8 cellular contexts compared by ENCODE assay signal in the genomic region with DNA sequence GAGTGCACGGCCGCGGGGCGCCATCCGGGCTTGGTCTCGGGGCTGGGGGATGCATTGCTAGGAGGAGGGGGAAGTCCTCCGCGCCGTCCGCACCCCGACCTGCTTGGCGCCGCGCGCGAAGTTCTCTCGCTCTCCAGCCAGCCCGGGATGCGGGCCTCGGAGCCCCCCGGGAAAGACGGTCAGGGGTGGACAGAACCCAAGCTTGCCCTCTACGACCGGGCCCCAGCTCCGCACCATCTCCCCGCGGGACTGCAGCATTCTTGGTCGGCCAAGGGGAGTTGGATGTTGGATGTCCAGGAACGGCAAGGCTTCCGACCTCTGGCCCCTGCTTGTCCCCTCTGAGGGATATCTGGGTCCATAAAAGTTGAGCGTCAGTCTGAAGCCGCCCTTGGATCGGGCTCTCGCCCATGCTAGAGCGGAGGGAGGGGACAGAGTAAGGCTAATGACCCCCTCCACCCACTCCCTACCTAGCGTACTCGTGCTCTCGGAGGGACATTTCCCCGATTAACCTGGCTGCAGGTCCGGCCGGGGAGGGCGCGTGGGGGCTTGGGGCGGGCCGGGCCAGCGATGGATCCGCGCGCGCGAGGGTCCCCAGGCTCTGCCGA. TPM values are rescaled to one million over a fixed set of nuclear protein-coding genes. Genes with fewer than 3 reads are reported as not detected.
DNase-seq lines count a peak whose midpoint lies in the region; ATAC-seq and TF ChIP-seq lines count a peak whose summit lies in the region.

No MANE protein-coding gene starts in this region.

- peaks cover 28% of the 10 kb centered on the region for H3K27me3 ChIP-seq in kidney epithelial cell (ENCODE audit: control insufficient read depth, insufficient read depth, low read length)

- DNase-seq in activated naive CD4-positive, alpha-beta T cell (lab: John Stamatoyannopoulos, UW), result no peak
- DNase-seq in activated naive CD8-positive, alpha-beta T cell treated with anti-CD3 and anti-CD28 coated beads for 36 hours, result no peak
- DNase-seq in kidney epithelial cell (ENCODE audit: low read depth), result no peak
- DNase-seq in type B pancreatic cell (ENCODE audit: extremely low spot score, unreplicated experiment), result no peak

- ATAC-seq in GM19035 (IDR thresholded peaks at IDR 0.05; ENCODE audit: unreplicated experiment), result no peak
- ATAC-seq in esophagus mucosa, result no peak
- no peak for ATAC-seq in GM18519 (IDR thresholded peaks at IDR 0.05; ENCODE audit: low FRiP score, unreplicated experiment)

- H3K36me3 Mint-ChIP-seq in activated naive CD4-positive, alpha-beta T cell treated with anti-CD3 and anti-CD28 coated beads, Interleukin-2, amount 50 U/mL, for 24 hours, result peaks cover 1% of the 10 kb centered on the region
- H3K36me3 Mint-ChIP-seq in activated naive CD8-positive, alpha-beta T cell treated with anti-CD3 and anti-CD28 coated beads for 36 hours, result no peaks in the 10 kb centered on the region
- H3K36me3 Mint-ChIP-seq in type B pancreatic cell, result no peaks in the 10 kb centered on the region

- H3K36me3 ChIP-seq in kidney epithelial cell (ENCODE audit: control insufficient read depth, insufficient read depth, low read length), result no peaks in the 10 kb centered on the region

- H3K27me3 Mint-ChIP-seq in activated naive CD4-positive, alpha-beta T cell treated with anti-CD3 and anti-CD28 coated beads, Interleukin-2, amount 50 U/mL, for 24 hours, result peaks cover 17% of the 10 kb centered on the region
- peaks cover 53% of the 10 kb centered on the region for H3K27me3 Mint-ChIP-seq in activated naive CD8-positive, alpha-beta T cell treated with anti-CD3 and anti-CD28 coated beads for 36 hours
- peaks cover 51% of the 10 kb centered on the region for H3K27me3 Mint-ChIP-seq in type B pancreatic cell

- H3K4me3 Mint-ChIP-seq in activated naive CD4-positive, alpha-beta T cell treated with anti-CD3 and anti-CD28 coated beads, Interleukin-2, amount 50 U/mL, for 24 hours, result peak overlapping the region; percentile 75
- peak overlapping the region; percentile 51 for H3K4me3 Mint-ChIP-seq in activated naive CD8-positive, alpha-beta T cell treated with anti-CD3 and anti-CD28 coated beads for 36 hours
- peak overlapping the region; percentile 84 for H3K4me3 Mint-ChIP-seq in type B pancreatic cell

- no peaks in the 10 kb centered on the region for H3K9me3 Mint-ChIP-seq in activated naive CD4-positive, alpha-beta T cell treated with anti-CD3 and anti-CD28 coated beads, Interleukin-2, amount 50 U/mL, for 24 hours
- H3K9me3 Mint-ChIP-seq in activated naive CD8-positive, alpha-beta T cell treated with anti-CD3 and anti-CD28 coated beads for 36 hours, result no peaks in the 10 kb centered on the region
- no peaks in the 10 kb centered on the region for H3K9me3 Mint-ChIP-seq in type B pancreatic cell

- peak overlapping the region; percentile 50 for H3K4me3 ChIP-seq in kidney epithelial cell (ENCODE audit: low read depth, low read length)

- H3K4me1 Mint-ChIP-seq in activated naive CD4-positive, alpha-beta T cell treated with anti-CD3 and anti-CD28 coated beads, Interleukin-2, amount 50 U/mL, for 24 hours, result peaks cover 10% of the 10 kb centered on the region
- peaks cover 6% of the 10 kb centered on the region for H3K4me1 Mint-ChIP-seq in activated naive CD8-positive, alpha-beta T cell treated with anti-CD3 and anti-CD28 coated beads for 36 hours
- H3K4me1 Mint-ChIP-seq in type B pancreatic cell (ENCODE audit: unreplicated experiment), result peaks cover 9% of the 10 kb centered on the region

- TF ChIP-seq CTCF in kidney epithelial cell (IDR thresholded peaks at IDR 0.05; ENCODE audit: insufficient read depth, low read length, poor library complexity, severe bottlenecking), result no peak
- no peak for TF ChIP-seq CTCF in type B pancreatic cell (conservative IDR thresholded peaks at IDR 0.05)

- no peak overlapping the region for H3K27ac Mint-ChIP-seq in activated naive CD4-positive, alpha-beta T cell treated with anti-CD3 and anti-CD28 coated beads, Interleukin-2, amount 50 U/mL, for 24 hours
- H3K27ac Mint-ChIP-seq in activated naive CD8-positive, alpha-beta T cell treated with anti-CD3 and anti-CD28 coated beads for 36 hours, result no peak overlapping the region
- no peak overlapping the region for H3K27ac Mint-ChIP-seq in type B pancreatic cell

RNA-seq across cellular contexts. Expression of gene DISP3, which starts 0.5 kb away (rescaled TPM):
- total RNA-seq in activated naive CD8-positive, alpha-beta T cell treated with anti-CD3 and anti-CD28 coated beads for 36 hours, result under 1 TPM; 0.20 to 0.58 TPM
- total RNA-seq in kidney epithelial cell (0.17 and 0.68 TPM in 2 replicates), type B pancreatic cell (ENCODE audit: low replicate concordance) (4.7 and 4.8 TPM in 2 replicates), esophagus mucosa (not detected)
